In the genomic region with DNA sequence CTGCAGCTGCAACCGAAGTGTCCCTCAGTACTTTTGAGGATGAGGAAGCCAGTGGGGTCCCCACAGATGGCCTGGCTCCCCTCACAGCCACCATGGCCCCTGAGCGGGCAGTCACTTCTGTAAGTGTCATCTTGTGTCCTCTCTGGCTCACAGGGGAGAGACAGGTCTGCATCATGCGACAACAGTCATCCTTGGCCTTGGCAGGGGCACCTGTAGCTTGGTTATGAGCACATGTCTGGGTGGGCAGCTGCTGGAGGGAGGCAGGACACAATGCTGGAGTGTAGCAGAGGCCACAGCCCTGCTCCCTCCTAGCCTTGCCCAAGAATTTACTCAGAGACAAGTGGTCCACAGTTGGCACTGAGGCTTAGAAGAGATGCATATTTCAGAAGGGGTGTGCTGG, we compare ENCODE assay signal across 14 cellular contexts.
DNase-seq lines count a peak whose midpoint lies in the region; ATAC-seq and TF ChIP-seq lines count a peak whose summit lies in the region.
"Had no signal": no experiment of that assay in that cellular context is flagged by ENCODE, and none has a peak within 500 bp of the region (broad histone marks: within the 10 kb centered on the region; RNA-seq: fewer than 3 reads in every experiment).

No MANE protein-coding gene starts in this region.

- H3K4me3 Mint-ChIP-seq in natural killer cell, result no peak overlapping the region
- H3K4me3 Mint-ChIP-seq: CD4-positive, alpha-beta memory T cell had no signal

- TF ChIP-seq CTCF in right atrium auricular region (IDR thresholded peaks at IDR 0.05), result no peak
- TF ChIP-seq CTCF in left ventricle myocardium inferior (IDR thresholded peaks at IDR 0.05; ENCODE audit: borderline replicate concordance), result no peak
- no peak for TF ChIP-seq CTCF in natural killer cell (IDR thresholded peaks at IDR 0.05)
- TF ChIP-seq CTCF in mucosa of descending colon (IDR thresholded peaks at IDR 0.05), result no peak

- H3K9me3 Mint-ChIP-seq in natural killer cell, result no peaks in the 10 kb centered on the region

- H3K27me3 ChIP-seq in right atrium auricular region (no peaks in the 10 kb centered on the region), left ventricle myocardium inferior (ENCODE audit: low read depth) (no peaks in the 10 kb centered on the region)
- H3K27me3 ChIP-seq: BE2C had no signal

- H3K4me1 ChIP-seq in right atrium auricular region (peaks cover 0 to 5% of the 10 kb centered on the region in 2 donors), left ventricle myocardium inferior (peaks cover 9% of the 10 kb centered on the region), mucosa of descending colon (ENCODE audit: low read depth) (no peaks in the 10 kb centered on the region)
- H3K4me1 ChIP-seq: BE2C, HAP-1 had no signal

- H3K36me3 ChIP-seq in right atrium auricular region, result peaks cover 19% of the 10 kb centered on the region
- H3K36me3 ChIP-seq in left ventricle myocardium inferior, result peaks cover 57% of the 10 kb centered on the region
- H3K36me3 ChIP-seq in mucosa of descending colon (ENCODE audit: low read depth), result no peaks in the 10 kb centered on the region
- H3K36me3 ChIP-seq: BE2C, HAP-1 had no signal

- H3K27ac ChIP-seq in right atrium auricular region (no peak overlapping the region), left ventricle myocardium inferior (replicated peaks) (no peak overlapping the region)
- H3K27ac ChIP-seq: A549, C4-2B had no signal

- H3K36me3 Mint-ChIP-seq in natural killer cell, result no peaks in the 10 kb centered on the region
- H3K36me3 Mint-ChIP-seq: CD4-positive, alpha-beta memory T cell had no signal

- H3K27ac Mint-ChIP-seq in natural killer cell, result peak overlapping the region; percentile 59 to 80

- intact Hi-C loops in left ventricle myocardium inferior (cut with micrococcal nuclease) (loop anchor here (10.0 kb wide), 1 partner anchor 119 kb away; no protein-coding TSS in a partner anchor), natural killer cell (cut with micrococcal nuclease) (loop anchor here (5.0 kb wide), 1 partner anchor 42 kb away; no protein-coding TSS in a partner anchor), mucosa of descending colon (cut with DNase I, micrococcal nuclease) (no loop called here)

- peaks cover 54 to 58% of the 10 kb centered on the region in 2 donors for H3K4me1 Mint-ChIP-seq in natural killer cell

- H3K4me3 ChIP-seq in right atrium auricular region (no peak overlapping the region), left ventricle myocardium inferior (no peak overlapping the region), mucosa of descending colon (no peak overlapping the region)
- H3K4me3 ChIP-seq: A549, GM12878, HAP-1 had no signal

- no peaks in the 10 kb centered on the region for H3K9me3 ChIP-seq in right atrium auricular region
- peaks cover 8% of the 10 kb centered on the region for H3K9me3 ChIP-seq in left ventricle myocardium inferior (replicated peaks)
- peaks cover 5% of the 10 kb centered on the region for H3K9me3 ChIP-seq in mucosa of descending colon

- H3K27me3 Mint-ChIP-seq in natural killer cell (ENCODE audit: low read depth in 2 of 2), result no peaks in the 10 kb centered on the region
- H3K27me3 Mint-ChIP-seq: CD4-positive, alpha-beta memory T cell had no signal

- ATAC-seq in natural killer cell (no peak), mucosa of descending colon (no peak)
- ATAC-seq: A549, GM12878 had no signal

- peak; percentile 53 for DNase-seq in right atrium auricular region (ENCODE audit: low spot score)
- DNase-seq in left ventricle myocardium inferior, result no peak
- peak; percentile 18 for DNase-seq in ecto neural progenitor cell (ENCODE audit: low spot score)
- DNase-seq in natural killer cell, result no peak
- DNase-seq in NCI-H2029 treated with DMSO at 0.1 percent for 48 hours (lab: John Stamatoyannopoulos, UW), result no peak
- no peak for DNase-seq in NCI-H524 (lab: John Stamatoyannopoulos, UW)
- DNase-seq in mucosa of descending colon, result no peak
- DNase-seq: BE2C; CD4-positive, alpha-beta memory T cell; DMS79 had no signal

Comparison
In these comparisons a context has a peak if more than half of its experiments do, and no peak if none do; other contexts are left out.
1. DNase-seq: peak in right atrium auricular region (single experiment) and ecto neural progenitor cell (single experiment); none in left ventricle myocardium inferior (single experiment), natural killer cell (single experiment), NCI-H2029 treated with DMSO at 0.1 percent for 48 hours (single experiment), NCI-H524 (0 of 2) and mucosa of descending colon (0 of 3).
2. intact Hi-C loops: an anchor here in left ventricle myocardium inferior (10.0 kb wide) and natural killer cell (5.0 kb wide); none called in mucosa of descending colon.